In genomic region chr22:30668306-30668655, GRCh38 we compare ENCODE assay signal across 8 cellular contexts. TPM values are rescaled to one million over a fixed set of nuclear protein-coding genes. Genes with fewer than 3 reads are reported as not detected.
A peak's percentile ranks its signal among the peaks of the same experiment; 100 is the strongest.
DNase-seq lines count a peak whose midpoint lies in the region; ATAC-seq and TF ChIP-seq lines count a peak whose summit lies in the region.

No MANE protein-coding gene starts in this region.

- no peaks in the 10 kb centered on the region for H3K9me3 Mint-ChIP-seq in activated naive CD8-positive, alpha-beta T cell treated with anti-CD3 and anti-CD28 coated beads, Interleukin-2, amount 10 ng/mL, durations not matched to agents 7 days and 5 days

- H3K4me1 ChIP-seq in left ventricle myocardium inferior (peaks cover 25% of the 10 kb centered on the region), upper lobe of right lung (peaks cover 10% of the 10 kb centered on the region), aorta (ENCODE audit: control insufficient read depth in 1 of 2, insufficient read depth in 2 of 2, low read length in 2 of 2) (no peaks in the 10 kb centered on the region)

- peaks cover 3% of the 10 kb centered on the region for H3K36me3 Mint-ChIP-seq in activated naive CD8-positive, alpha-beta T cell treated with anti-CD3 and anti-CD28 coated beads, Interleukin-2, amount 10 ng/mL, durations not matched to agents 7 days and 5 days

- peaks cover 14% of the 10 kb centered on the region for H3K4me1 Mint-ChIP-seq in activated naive CD8-positive, alpha-beta T cell treated with anti-CD3 and anti-CD28 coated beads, Interleukin-2, amount 10 ng/mL, durations not matched to agents 7 days and 5 days

- no peak for TF ChIP-seq POLR2A in lower leg skin (IDR thresholded peaks at IDR 0.05)

- POLR2A ChIA-PET in activated naive CD8-positive, alpha-beta T cell treated with anti-CD3 and anti-CD28 coated beads, Interleukin-2, amount 10 ng/mL, durations not matched to agents 7 days and 5 days (lab: Charles Lee), result interaction anchor here (2.1 kb wide), 1 partner anchor 33 kb away, joined by 13 read pairs; the partner anchor contains the start of gene SLC35E4

- no peak for ATAC-seq in Right ventricle myocardium inferior
- no peak for ATAC-seq in activated naive CD8-positive, alpha-beta T cell treated with anti-CD3 and anti-CD28 coated beads, Interleukin-2, amount 10 ng/mL, durations not matched to agents 7 days and 5 days (ENCODE audit: low read depth)
- no peak for ATAC-seq in upper lobe of right lung
- no peak for ATAC-seq in HG03442 (IDR thresholded peaks at IDR 0.05; ENCODE audit: unreplicated experiment)
- no peak for ATAC-seq in aorta (ENCODE audit: low FRiP score)

- H3K27me3 Mint-ChIP-seq in activated naive CD8-positive, alpha-beta T cell treated with anti-CD3 and anti-CD28 coated beads, Interleukin-2, amount 10 ng/mL, durations not matched to agents 7 days and 5 days, result peaks cover 15% of the 10 kb centered on the region

- TF ChIP-seq CTCF in left ventricle myocardium inferior (IDR thresholded peaks at IDR 0.05; ENCODE audit: borderline replicate concordance) (no peak), lower leg skin (IDR thresholded peaks at IDR 0.05) (no peak), upper lobe of right lung (IDR thresholded peaks at IDR 0.05) (no peak)

- H3K27me3 ChIP-seq in left ventricle myocardium inferior (ENCODE audit: low read depth) (no peaks in the 10 kb centered on the region), upper lobe of right lung (no peaks in the 10 kb centered on the region), aorta (ENCODE audit: control insufficient read depth in 1 of 2, insufficient read depth in 2 of 2, low read length in 1 of 2) (no peaks in the 10 kb centered on the region)

- intact Hi-C loops in left ventricle myocardium inferior (cut with micrococcal nuclease) (no loop called here), Right ventricle myocardium inferior (cut with DNase I) (no loop called here), lower leg skin (cut with DNase I; ENCODE audit: low total_unique reads) (no loop called here), upper lobe of right lung (cut with DNase I) (no loop called here), aorta (cut with DNase I) (no loop called here)

- H3K4me3 Mint-ChIP-seq in activated naive CD8-positive, alpha-beta T cell treated with anti-CD3 and anti-CD28 coated beads, Interleukin-2, amount 10 ng/mL, durations not matched to agents 7 days and 5 days, result peak overlapping the region; percentile 99

- WGBS in lower leg skin, 2 donors, result 22 to 43% methylated on average over 9 to 15 of the region's 15 CpGs
- 12 to 18% methylated on average over 15 of the region's 15 CpGs for WGBS in aorta, 2 donors

- H3K9me3 ChIP-seq in left ventricle myocardium inferior (replicated peaks) (no peaks in the 10 kb centered on the region), upper lobe of right lung (no peaks in the 10 kb centered on the region), aorta (ENCODE audit: control insufficient read depth, low read length) (no peaks in the 10 kb centered on the region)

- DNase-seq in left ventricle myocardium inferior (no peak), Right ventricle myocardium inferior (ENCODE audit: missing footprints) (no peak), lower leg skin (ENCODE audit: low spot score in 2 of 2) (no peak), upper lobe of right lung (no peak), aorta (no peak), NOMO-1 treated with dmso at 0.1 percent for 144 hours (lab: John Stamatoyannopoulos, UW; ENCODE audit: unreplicated experiment) (no peak)
- no peak for DNase-seq in activated naive CD8-positive, alpha-beta T cell treated with anti-CD3 and anti-CD28 coated beads, Interleukin-2, amount 10 ng/mL, durations not matched to agents 7 days and 5 days

- H3K4me3 ChIP-seq in left ventricle myocardium inferior (peak overlapping the region; percentile 95), lower leg skin (ENCODE audit: low read depth, poor library complexity, severe bottlenecking) (peak overlapping the region; percentile 57), upper lobe of right lung (peak overlapping the region; percentile 81), aorta (ENCODE audit: low read length in 2 of 2) (peak overlapping the region in 1 of 2 donors; percentile 6)

- H3K27ac ChIP-seq in left ventricle myocardium inferior (replicated peaks) (peak overlapping the region; percentile 72), upper lobe of right lung (peak overlapping the region; percentile 67), aorta (ENCODE audit: low read depth in 1 of 2, low read length in 2 of 2) (no peak overlapping the region)

- no peak overlapping the region for H3K27ac Mint-ChIP-seq in activated naive CD8-positive, alpha-beta T cell treated with anti-CD3 and anti-CD28 coated beads, Interleukin-2, amount 10 ng/mL, durations not matched to agents 7 days and 5 days

- H3K36me3 ChIP-seq in left ventricle myocardium inferior (peaks cover 10% of the 10 kb centered on the region), upper lobe of right lung (peaks cover 5% of the 10 kb centered on the region), aorta (ENCODE audit: control insufficient read depth in 1 of 2, insufficient read depth in 2 of 2, low read length in 1 of 2) (no peaks in the 10 kb centered on the region)

RNA-seq across cellular contexts. Expression of gene DUSP18, which starts 0.6 kb away (rescaled TPM):
- total RNA-seq in left ventricle myocardium inferior, result 2.7 TPM
- 2.8 TPM for total RNA-seq in Right ventricle myocardium inferior
- total RNA-seq in activated naive CD8-positive, alpha-beta T cell treated with anti-CD3 and anti-CD28 coated beads, Interleukin-2, amount 10 ng/mL, durations not matched to agents 7 days and 5 days, result 10 to 100 TPM; 10.5 to 12.8 TPM
- total RNA-seq in lower leg skin, result 10 to 100 TPM in 1 of 4 donors, 1 to 10 TPM in 3; 6.2 to 10.6 (median 8.2) TPM
- 19.3 TPM for total RNA-seq in upper lobe of right lung
- total RNA-seq in aorta, result 10 to 100 TPM in 1 of 2 donors, 1 to 10 TPM in 1; 8.7 to 11.3 TPM
- polyA plus RNA-seq in aorta, result 1 to 10 TPM; 1.6 to 4.2 TPM

RNA-seq across cellular contexts. Expression of gene OSBP2, which starts 26.4 kb away (rescaled TPM):
- total RNA-seq in left ventricle myocardium inferior, result 22.2 TPM
- total RNA-seq in Right ventricle myocardium inferior, result 11.1 TPM
- under 1 TPM; 0.45 to 0.61 TPM for total RNA-seq in activated naive CD8-positive, alpha-beta T cell treated with anti-CD3 and anti-CD28 coated beads, Interleukin-2, amount 10 ng/mL, durations not matched to agents 7 days and 5 days
- total RNA-seq in lower leg skin, result 10 to 100 TPM in 2 of 4 donors, 1 to 10 TPM in 2; 7.2 to 13.3 (median 10.0) TPM
- total RNA-seq in upper lobe of right lung, result 6.0 TPM
- total RNA-seq in aorta, result 1 to 10 TPM; 1.1 to 3.9 TPM
- under 1 TPM; 0.18 to 0.63 TPM for polyA plus RNA-seq in aorta

RNA-seq across cellular contexts. Expression of gene SLC35E4, which starts 32.7 kb away (rescaled TPM):
- 3.8 TPM for total RNA-seq in left ventricle myocardium inferior
- total RNA-seq in Right ventricle myocardium inferior, result 5.0 TPM
- total RNA-seq in activated naive CD8-positive, alpha-beta T cell treated with anti-CD3 and anti-CD28 coated beads, Interleukin-2, amount 10 ng/mL, durations not matched to agents 7 days and 5 days, result 1 to 10 TPM; 1.5 to 2.4 TPM
- total RNA-seq in lower leg skin, result 10 to 100 TPM; 14.6 to 22.2 (median 18.6) TPM
- 2.9 TPM for total RNA-seq in upper lobe of right lung
- 1 to 10 TPM; 5.0 to 6.2 TPM for total RNA-seq in aorta
- 1 to 10 TPM; 2.1 to 2.4 TPM for polyA plus RNA-seq in aorta

Comparison
In these comparisons a context has a peak if more than half of its experiments do, and no peak if none do; other contexts are left out.
1. H3K27ac ChIP-seq: peak in left ventricle myocardium inferior (single experiment) and upper lobe of right lung (single experiment); none in aorta (0 of 2).